In genomic region chr5:134436523-134437339, GRCh38 we compare ENCODE assay signal across 1 cellular context.
TF ChIP-seq lines count a peak whose summit lies in the region.

No MANE protein-coding gene starts in this region.

TF ChIP-seq in HepG2, 621 proteins besides CTCF, POLR2A, EP300 and RAD21 (continued from another document and continues in another):
- TF ChIP-seq ZNF414 (CRISPR knock-in tag; IDR thresholded peaks at IDR 0.05) (no peak), NFKB2 (CRISPR knock-in tag; IDR thresholded peaks at IDR 0.05; ENCODE audit: borderline replicate concordance) (peak; percentile 41; the same call in 1 of the 2 replicates), BCL3 (CRISPR knock-in tag; IDR thresholded peaks at IDR 0.05) (no peak), KMT2A (CRISPR knock-in tag; IDR thresholded peaks at IDR 0.05) (no peak), LCORL (IDR thresholded peaks at IDR 0.05) (no peak), LCORL (CRISPR knock-in tag; IDR thresholded peaks at IDR 0.05) (no peak), KMT2B (CRISPR knock-in tag; IDR thresholded peaks at IDR 0.05) (no peak), TFDP2 (CRISPR knock-in tag; IDR thresholded peaks at IDR 0.05) (no peak), HNF1B (CRISPR knock-in tag; IDR thresholded peaks at IDR 0.05) (peak; percentile 64), ZNF3 (CRISPR knock-in tag; IDR thresholded peaks at IDR 0.05) (no peak), MLX (CRISPR knock-in tag; IDR thresholded peaks at IDR 0.05) (no peak), ZNF576 (CRISPR knock-in tag; IDR thresholded peaks at IDR 0.05) (no peak), ZC3H4 (CRISPR knock-in tag; IDR thresholded peaks at IDR 0.05; ENCODE audit: borderline replicate concordance) (no peak), UBTF (CRISPR knock-in tag; IDR thresholded peaks at IDR 0.05) (no peak), ZNF136 (CRISPR knock-in tag; IDR thresholded peaks at IDR 0.05; ENCODE audit: low read depth) (no peak), SKI (IDR thresholded peaks at IDR 0.05; ENCODE audit: partially characterized antibody) (no peak), PRDM4 (CRISPR knock-in tag; IDR thresholded peaks at IDR 0.05; ENCODE audit: borderline replicate concordance) (no peak), ZNF749 (CRISPR knock-in tag; IDR thresholded peaks at IDR 0.05; ENCODE audit: borderline replicate concordance) (no peak), CBX2 (IDR thresholded peaks at IDR 0.05; ENCODE audit: low read depth, low read length) (no peak), CBX2 (CRISPR knock-in tag; IDR thresholded peaks at IDR 0.05; ENCODE audit: low read depth) (no peak), MTA3 (CRISPR knock-in tag; IDR thresholded peaks at IDR 0.05) (no peak), ZNF263 (CRISPR knock-in tag; IDR thresholded peaks at IDR 0.05) (peak; percentile 72), HDAC1 (CRISPR knock-in tag; IDR thresholded peaks at IDR 0.05) (no peak; the same call in 1 of the 2 replicates), GLMP (CRISPR knock-in tag; IDR thresholded peaks at IDR 0.05; ENCODE audit: borderline replicate concordance) (no peak), SNAPC4 (CRISPR knock-in tag; IDR thresholded peaks at IDR 0.05) (peak; percentile 99), ZFP62 (CRISPR knock-in tag; IDR thresholded peaks at IDR 0.05) (no peak), YEATS4 (CRISPR knock-in tag; IDR thresholded peaks at IDR 0.05; ENCODE audit: borderline replicate concordance) (no peak), KDM4B (CRISPR knock-in tag; IDR thresholded peaks at IDR 0.05) (no peak), ZNF724P (CRISPR knock-in tag; IDR thresholded peaks at IDR 0.05; ENCODE audit: borderline replicate concordance) (no peak), ATF1 (CRISPR knock-in tag; IDR thresholded peaks at IDR 0.05) (peak; percentile 63), SP4 (CRISPR knock-in tag; IDR thresholded peaks at IDR 0.05) (no peak), ZNF512B (CRISPR knock-in tag; IDR thresholded peaks at IDR 0.05; ENCODE audit: borderline replicate concordance) (no peak), NFKBIZ (CRISPR knock-in tag; IDR thresholded peaks at IDR 0.05) (no peak), DRAP1 (CRISPR knock-in tag; IDR thresholded peaks at IDR 0.05) (no peak), NFIB (CRISPR knock-in tag; IDR thresholded peaks at IDR 0.05; ENCODE audit: borderline replicate concordance) (no peak), DBP (CRISPR knock-in tag; IDR thresholded peaks at IDR 0.05; ENCODE audit: not compliant biosample characterization) (no peak)
